Comparison of ENCODE assay signal across 1 cellular context in the genomic region with DNA sequence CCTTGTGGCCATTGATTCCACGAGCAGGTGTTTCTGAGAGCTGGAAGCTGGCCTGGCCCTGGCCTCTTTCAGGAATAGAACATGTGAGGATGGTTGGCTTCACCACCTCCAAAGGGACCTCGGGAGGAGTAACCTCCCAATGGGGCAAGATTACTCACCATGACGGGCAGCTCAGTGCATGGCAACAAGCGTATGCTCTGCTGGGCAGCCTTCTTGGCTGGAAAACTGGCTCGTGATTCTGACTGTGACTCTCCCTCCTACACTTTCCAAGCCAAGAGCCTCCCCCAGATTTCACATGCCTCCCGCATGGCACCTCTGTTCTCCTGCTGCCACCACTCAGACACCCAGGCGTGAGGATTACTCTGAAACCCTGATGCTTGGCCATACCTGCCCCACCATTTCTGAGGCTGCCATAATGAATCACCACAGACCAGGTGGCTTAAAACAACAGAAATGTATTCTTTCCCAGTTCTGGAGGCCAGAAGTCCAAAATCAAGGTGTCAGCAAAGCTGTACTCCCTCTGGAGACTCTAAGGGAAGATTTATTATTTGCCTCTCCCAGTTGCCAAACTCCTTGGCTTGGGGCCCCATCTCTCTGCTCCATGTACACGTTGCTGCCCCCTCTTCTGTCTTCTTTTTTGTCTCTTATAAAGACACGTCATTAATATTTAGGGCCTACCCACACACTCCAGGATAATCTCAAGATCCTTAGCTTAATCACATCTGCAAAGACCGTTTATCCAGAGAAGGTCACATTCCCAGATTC.
TF ChIP-seq lines count a peak whose summit lies in the region.

No MANE protein-coding gene starts in this region.

TF ChIP-seq in GM23338, 12 proteins besides CTCF, POLR2A, EP300 and RAD21 (continued from another document):
- TF ChIP-seq, protein P1, sequence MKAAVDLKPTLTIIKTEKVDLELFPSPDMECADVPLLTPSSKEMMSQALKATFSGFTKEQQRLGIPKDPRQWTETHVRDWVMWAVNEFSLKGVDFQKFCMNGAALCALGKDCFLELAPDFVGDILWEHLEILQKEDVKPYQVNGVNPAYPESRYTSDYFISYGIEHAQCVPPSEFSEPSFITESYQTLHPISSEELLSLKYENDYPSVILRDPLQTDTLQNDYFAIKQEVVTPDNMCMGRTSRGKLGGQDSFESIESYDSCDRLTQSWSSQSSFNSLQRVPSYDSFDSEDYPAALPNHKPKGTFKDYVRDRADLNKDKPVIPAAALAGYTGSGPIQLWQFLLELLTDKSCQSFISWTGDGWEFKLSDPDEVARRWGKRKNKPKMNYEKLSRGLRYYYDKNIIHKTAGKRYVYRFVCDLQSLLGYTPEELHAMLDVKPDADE (IDR thresholded peaks at IDR 0.05) = no peak
- no peak for TF ChIP-seq POLR2AphosphoS5 (IDR thresholded peaks at IDR 0.05; ENCODE audit: low read depth)
TF ChIP-seq in GM23338: peak in this region for 0.
